In the genomic region with DNA sequence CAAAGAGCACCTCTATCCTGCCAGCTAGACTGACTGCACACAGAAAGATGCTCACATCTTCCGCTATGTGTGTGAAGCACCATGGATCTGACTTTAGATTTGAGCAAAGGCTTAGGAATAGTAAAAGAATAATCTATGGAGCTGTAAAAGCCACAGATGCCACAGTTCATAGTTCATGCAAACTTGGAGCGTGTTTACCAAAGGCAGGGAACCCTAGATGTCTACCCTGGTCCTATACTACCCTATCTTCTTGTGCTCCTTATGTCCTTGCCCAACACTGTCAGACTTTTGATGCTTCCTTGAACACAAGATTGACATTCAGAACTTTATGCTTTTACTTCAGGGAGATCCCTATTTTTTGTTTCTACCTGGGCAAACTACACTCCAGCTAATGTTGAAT, we compare ENCODE assay signal across 11 cellular contexts. TPM values are rescaled to one million over a fixed set of nuclear protein-coding genes. Genes with fewer than 3 reads are reported as not detected.
"Had no signal": no experiment of that assay in that cellular context is flagged by ENCODE, and none has a peak within 500 bp of the region (broad histone marks: within the 10 kb centered on the region; RNA-seq: fewer than 3 reads in every experiment).

No MANE protein-coding gene starts in this region.

- H3K4me2 ChIP-seq: KMS-11 had no signal

- H3K27ac ChIP-seq: GM23248, HL-60, KMS-11 had no signal

- ATAC-seq: HepG2 had no signal

- H3K27ac Mint-ChIP-seq: H9, HFFc6, IgD-negative memory B cell had no signal

- DNase-seq: GM23248, GOT3, H9, HCEC 1CT, HFFc6, KBM-7 had no signal

- H3K4me3 ChIP-seq: GM23248 had no signal

- H3K4me3 Mint-ChIP-seq: H9, HFFc6, IgD-negative memory B cell had no signal

- H3K4me1 Mint-ChIP-seq: IgD-negative memory B cell had no signal

- H2AFZ ChIP-seq: GM23248 had no signal

RNA-seq across cellular contexts. Expression of gene SPACA1, which starts 39.2 kb away (rescaled TPM):
- total RNA-seq: GM23248, H9, HepG2, HFFc6, HT1080 had no signal
- polyA plus RNA-seq: GM23248, IgD-negative memory B cell had no signal
